In the genomic region with DNA sequence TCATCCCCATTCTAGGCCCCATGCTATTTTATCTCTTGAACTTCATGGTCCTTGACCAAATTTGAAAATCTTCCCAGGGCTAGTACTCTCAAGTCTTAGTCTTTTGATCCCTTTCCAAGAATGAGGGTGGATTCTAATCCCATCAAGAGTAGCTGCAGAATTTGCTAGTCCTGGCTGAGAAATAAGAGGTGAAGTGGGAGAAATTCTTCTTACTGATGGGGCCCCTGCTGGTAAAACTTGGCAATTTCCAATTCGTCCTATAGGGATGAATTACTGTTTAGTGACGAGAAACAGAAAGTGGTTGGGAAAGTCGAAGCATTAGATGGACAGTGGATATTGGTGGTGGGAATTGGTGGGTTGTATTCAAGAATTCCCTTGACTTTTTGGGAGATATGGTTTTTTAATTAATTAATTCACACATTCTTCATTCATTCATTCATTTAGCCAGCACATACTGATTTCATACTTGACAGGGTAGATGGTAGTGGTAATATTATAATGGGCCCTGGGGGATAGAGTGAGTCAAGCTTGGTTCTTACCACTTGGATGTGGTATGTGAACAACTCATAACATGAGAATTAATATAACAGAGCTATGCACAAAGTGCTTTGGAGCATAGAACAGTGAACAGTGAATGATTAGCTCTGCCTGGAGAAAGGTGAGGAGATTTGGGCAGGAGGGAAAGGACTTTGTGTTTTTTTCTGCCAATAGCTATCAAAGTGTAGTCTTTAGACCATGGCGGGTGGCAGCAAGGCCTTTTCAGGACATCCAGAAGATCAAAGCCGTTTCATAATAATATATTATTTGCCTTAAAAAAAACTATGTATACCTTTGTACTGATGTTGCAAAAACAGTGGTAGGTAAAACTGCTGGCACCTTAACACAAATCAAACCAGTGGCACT, we compare ENCODE assay signal across 8 cellular contexts.
DNase-seq lines count a peak whose midpoint lies in the region; ATAC-seq and TF ChIP-seq lines count a peak whose summit lies in the region.

No MANE protein-coding gene starts in this region.

- H3K4me1 ChIP-seq in Panc1 (ENCODE audit: control insufficient read depth, insufficient read depth, low read length), result no peaks in the 10 kb centered on the region

- CTCF ChIA-PET in Panc1 (lab: Charles Lee), result no interaction called here

- H3K27me3 ChIP-seq in Panc1 (ENCODE audit: control insufficient read depth, insufficient read depth, low read length), result no peaks in the 10 kb centered on the region

- DNase-seq in AG20443 (ENCODE audit: low spot score) (peak; percentile 79), Panc1 (ENCODE audit: low read depth, low spot score) (no peak), iris pigment epithelial cell (ENCODE audit: low read depth) (peak; percentile 75), NCI-H526 treated with DMSO at 0.1 percent for 48 hours (lab: John Stamatoyannopoulos, UW) (no peak)

- TF ChIP-seq CTCF in Panc1 (IDR thresholded peaks at IDR 0.05), result peak; percentile 58

- intact Hi-C loops in Panc1 (cut with micrococcal nuclease; ENCODE audit: unreplicated experiment), result no loop called here

- POLR2A ChIA-PET in Panc1 (lab: Charles Lee), result no interaction called here

- no peaks in the 10 kb centered on the region for H3K9me3 ChIP-seq in Panc1 (ENCODE audit: control insufficient read depth, insufficient read depth, low read depth, low read length)

- no peak overlapping the region for H3K4me3 ChIP-seq in Panc1 (ENCODE audit: low read depth in 2 of 2, low read length in 2 of 2)

- no peak overlapping the region for H3K27ac ChIP-seq in Panc1 (ENCODE audit: low read length)

- ATAC-seq in GM19463 (IDR thresholded peaks at IDR 0.05; ENCODE audit: unreplicated experiment) (peak; percentile 81), Panc1 (peak; percentile 54), GM18867 (IDR thresholded peaks at IDR 0.05; ENCODE audit: unreplicated experiment) (no peak), GM21737 (IDR thresholded peaks at IDR 0.05; ENCODE audit: unreplicated experiment) (no peak), GM19324 (IDR thresholded peaks at IDR 0.05; ENCODE audit: low FRiP score, unreplicated experiment) (no peak)

- no TSS peak for BruUV-seq in Panc1 (replicated peaks; lab: Mats Ljungman, UMichigan)

- in situ Hi-C loops in Panc1 (cut with HindIII; ENCODE audit: low pct_unique_long_range_greater_than_20kb, low sequenced_read_pairs), result no loop called here

- no peaks in the 10 kb centered on the region for H3K36me3 ChIP-seq in Panc1 (ENCODE audit: control insufficient read depth, insufficient read depth, low read length)

Comparison
In these comparisons a context has a peak if more than half of its experiments do, and no peak if none do; other contexts are left out.
1. DNase-seq: peak in AG20443 (single experiment) and iris pigment epithelial cell (single experiment); none in Panc1 (single experiment) and NCI-H526 treated with DMSO at 0.1 percent for 48 hours (single experiment).
2. ATAC-seq: peak in GM19463 (single experiment) and Panc1 (single experiment); none in GM18867 (single experiment), GM21737 (single experiment) and GM19324 (single experiment).